Comparison of ENCODE assay signal across 26 cellular contexts in genomic region chr7:17815318-17815717, GRCh38.
DNase-seq lines count a peak whose midpoint lies in the region; ATAC-seq, FAIRE-seq and TF ChIP-seq lines count a peak whose summit lies in the region.
"Had no signal": no experiment of that assay in that cellular context is flagged by ENCODE, and none has a peak within 500 bp of the region (broad histone marks: within the 10 kb centered on the region; RNA-seq: fewer than 3 reads in every experiment).

No MANE protein-coding gene starts in this region.

- no peak overlapping the region for H3K4me3 Mint-ChIP-seq in GM23338
- no peak overlapping the region for H3K4me3 Mint-ChIP-seq in activated naive CD4-positive, alpha-beta T cell treated with anti-CD3 and anti-CD28 coated beads for 36 hours
- no peak overlapping the region for H3K4me3 Mint-ChIP-seq in type B pancreatic cell
- H3K4me3 Mint-ChIP-seq: CD4-positive, alpha-beta memory T cell; H9; HFFc6 had no signal

- H4K20me1 ChIP-seq in GM23338 (replicated peaks; ENCODE audit: insufficient read depth), result no peaks in the 10 kb centered on the region
- no peaks in the 10 kb centered on the region for H4K20me1 ChIP-seq in K562 (replicated peaks; ENCODE audit: control insufficient read depth, insufficient read depth, low read length)
- no peaks in the 10 kb centered on the region for H4K20me1 ChIP-seq in SK-N-SH (ENCODE audit: insufficient read depth)

- peak overlapping the region; percentile 48; the same call in 1 of the 2 replicates for H3K27ac Mint-ChIP-seq in GM23338
- H3K27ac Mint-ChIP-seq in activated naive CD4-positive, alpha-beta T cell treated with anti-CD3 and anti-CD28 coated beads for 36 hours, result no peak overlapping the region
- H3K27ac Mint-ChIP-seq in type B pancreatic cell, result no peak overlapping the region
- H3K27ac Mint-ChIP-seq: CD4-positive, alpha-beta memory T cell; HFFc6 had no signal

- H3K4me1 ChIP-seq in A549 (peaks cover 6% of the 10 kb centered on the region; the same call in 1 of the 3 replicates), GM23338 (ENCODE audit: insufficient read depth) (peaks cover 5% of the 10 kb centered on the region; the same call in 1 of the 2 replicates), K562 (replicated peaks in 1 of 2; ENCODE audit: control insufficient read depth in 2 of 2, insufficient read depth in 2 of 2, low read length in 2 of 2) (no peaks in the 10 kb centered on the region), SK-N-SH (ENCODE audit: control insufficient read depth in 1 of 2, insufficient read depth in 2 of 2, low read depth in 1 of 2, low read length in 1 of 2) (no peaks in the 10 kb centered on the region)
- H3K4me1 ChIP-seq: Caco-2, Peyer's patch had no signal

- no peak overlapping the region for H3K9ac ChIP-seq in K562 (ENCODE audit: insufficient read depth in 1 of 2, low read depth in 2 of 2, low read length in 2 of 2)
- no peak overlapping the region for H3K9ac ChIP-seq in SK-N-SH

- no peak overlapping the region for H3K4me3 ChIP-seq in A549
- H3K4me3 ChIP-seq in GM23338, result no peak overlapping the region
- no peak overlapping the region for H3K4me3 ChIP-seq in K562
- H3K4me3 ChIP-seq in SK-N-SH (ENCODE audit: low read depth in 2 of 2, low read length in 1 of 2), result no peak overlapping the region
- H3K4me3 ChIP-seq: Peyer's patch had no signal

- no peak for DNase-seq in A549 (ENCODE audit: low read depth in 1 of 2, low spot score in 1 of 2)
- DNase-seq in GM23338 (ENCODE audit: low spot score), result no peak
- no peak for DNase-seq in K562 (ENCODE audit: extremely low read depth in 1 of 4, low spot score in 3 of 4)
- peak; percentile 58 for DNase-seq in left lobe of liver (ENCODE audit: low spot score)
- DNase-seq in SK-N-SH, result no peak
- DNase-seq in NCI-H1105 treated with DMSO at 0.1 percent for 48 hours (lab: John Stamatoyannopoulos, UW), result no peak
- DNase-seq in activated naive CD4-positive, alpha-beta T cell treated with anti-CD3 and anti-CD28 coated beads for 36 hours, result no peak
- no peak for DNase-seq in type B pancreatic cell (ENCODE audit: extremely low spot score, unreplicated experiment)
- DNase-seq: C1 segment of cervical spinal cord; Caco-2; CD4-positive, alpha-beta memory T cell; DND-41; H9; HFFc6; KG1; NCI-H1048; NCI-H1417 treated with DMSO at 0.1 percent for 48 hours; NCI-H1694 treated with DMSO at 0.1 percent for 48 hours; NCI-H2081; NCI-H446 treated with DMSO at 0.1 percent for 48 hours; NCI-H526 treated with DMSO at 0.1 percent for 48 hours; Peyer's patch; SHP77 treated with DMSO at 0.1 percent for 48 hours had no signal

- no peak overlapping the region for H3K27ac ChIP-seq in A549
- H3K27ac ChIP-seq in GM23338 (ENCODE audit: low read depth), result no peak overlapping the region
- no peak overlapping the region for H3K27ac ChIP-seq in K562 (ENCODE audit: extremely low read depth, low read depth, low read length)
- no peak overlapping the region for H3K27ac ChIP-seq in SK-N-SH (ENCODE audit: low read depth in 2 of 2, low read length in 1 of 2)
- H3K27ac ChIP-seq: Peyer's patch had no signal

- no peak for TF ChIP-seq RAD21 in A549 (conservative IDR thresholded peaks at IDR 0.05 in 1 of 2, IDR thresholded peaks at IDR 0.05 in 1 of 2)
- no peak for TF ChIP-seq RAD21 in K562 (CRISPR knock-in tag; conservative IDR thresholded peaks at IDR 0.05 in 1 of 2, IDR thresholded peaks at IDR 0.05 in 1 of 2)
- TF ChIP-seq RAD21 in SK-N-SH (IDR thresholded peaks at IDR 0.05; ENCODE audit: low read length), result no peak

- no peaks in the 10 kb centered on the region for H3K9me1 ChIP-seq in K562 (ENCODE audit: control insufficient read depth, insufficient read depth, low read length)

- TF ChIP-seq EP300 in A549 (IDR thresholded peaks at IDR 0.05) (no peak), K562 (IDR thresholded peaks at IDR 0.05; ENCODE audit: low read length) (no peak), SK-N-SH (IDR thresholded peaks at IDR 0.05; ENCODE audit: borderline replicate concordance in 1 of 2, low read depth in 1 of 2, low read length in 1 of 2) (no peak)

- peaks cover 26% of the 10 kb centered on the region for H3K36me3 Mint-ChIP-seq in GM23338 (ENCODE audit: low read depth)
- H3K36me3 Mint-ChIP-seq in activated naive CD4-positive, alpha-beta T cell treated with anti-CD3 and anti-CD28 coated beads for 36 hours (ENCODE audit: low read depth), result peaks cover 53% of the 10 kb centered on the region
- peaks cover 28% of the 10 kb centered on the region for H3K36me3 Mint-ChIP-seq in type B pancreatic cell

- H3K9me2 ChIP-seq in GM23338 (ENCODE audit: insufficient read depth) (no peaks in the 10 kb centered on the region), SK-N-SH (peaks cover 4% of the 10 kb centered on the region; the same call in 1 of the 2 replicates)

- FAIRE-seq in A549 (lab: Jason Lieb, UNC) (no peak), K562 (lab: Jason Lieb, UNC) (no peak)
- FAIRE-seq: GM12892, GM19239, HTR-8/SVneo had no signal

- H3F3A ChIP-seq in GM23338 (replicated peaks; ENCODE audit: low read depth), result no peaks in the 10 kb centered on the region
- peaks cover 6% of the 10 kb centered on the region for H3F3A ChIP-seq in SK-N-SH (replicated peaks; ENCODE audit: insufficient read depth)

- ATAC-seq in A549 (no peak), GM23338 (no peak), K562 (no peak), left lobe of liver (peak; percentile 92)

- H3K79me2 ChIP-seq in GM23338 (replicated peaks; ENCODE audit: insufficient read depth) (peaks cover 5% of the 10 kb centered on the region; the same call in 1 of the 2 replicates), K562 (ENCODE audit: control insufficient read depth, insufficient read depth, low read length) (no peaks in the 10 kb centered on the region), SK-N-SH (ENCODE audit: insufficient read depth) (no peaks in the 10 kb centered on the region; the same call in 1 of the 2 replicates)

- in situ Hi-C loops in K562 (cut with MboI), result no loop called here

- peaks cover 22% of the 10 kb centered on the region for H3K9me3 Mint-ChIP-seq in GM23338
- H3K9me3 Mint-ChIP-seq in activated naive CD4-positive, alpha-beta T cell treated with anti-CD3 and anti-CD28 coated beads for 36 hours, result peaks cover 17% of the 10 kb centered on the region
- no peaks in the 10 kb centered on the region for H3K9me3 Mint-ChIP-seq in type B pancreatic cell

- CTCF ChIA-PET in A549 (lab: Yijun Ruan, JAX), result no interaction called here
- CTCF ChIA-PET in K562 (lab: Yijun Ruan, JAX; ENCODE audit: low intra/inter-chr PET ratio), result no interaction called here
- CTCF ChIA-PET in SK-N-SH (lab: Yijun Ruan, JAX), result interaction anchor here (1.2 to 2.1 kb wide), 2 partner anchors 10 to 45 kb away, joined by 3 to 11 read pairs; no protein-coding TSS in a partner anchor
- CTCF ChIA-PET in activated naive CD4-positive, alpha-beta T cell treated with anti-CD3 and anti-CD28 coated beads for 36 hours (lab: Charles Lee), result no interaction called here

- intact Hi-C loops in K562 (cut with micrococcal nuclease), result no loop called here
- intact Hi-C loops in activated naive CD4-positive, alpha-beta T cell treated with anti-CD3 and anti-CD28 coated beads for 36 hours (cut with micrococcal nuclease), result no loop called here

- H3K9me3 ChIP-seq in A549 (0 out of 3 replicates have a peak, but pooled peaks cover 3% of the 10 kb centered on the region), K562 (replicated peaks; ENCODE audit: control insufficient read depth, insufficient read depth, low read depth, low read length) (no peaks in the 10 kb centered on the region), SK-N-SH (peaks cover 15% of the 10 kb centered on the region; the same call in 1 of the 2 replicates)

- H3K27me3 ChIP-seq in GM23338 (ENCODE audit: insufficient read depth) (no peaks in the 10 kb centered on the region), K562 (ENCODE audit: control insufficient read depth in 2 of 2, insufficient read depth in 2 of 2, low read length in 2 of 2) (no peaks in the 10 kb centered on the region), SK-N-SH (ENCODE audit: insufficient read depth) (no peaks in the 10 kb centered on the region)
- H3K27me3 ChIP-seq: Peyer's patch had no signal

- TF ChIP-seq POLR2A in A549 (IDR thresholded peaks at IDR 0.05; ENCODE audit: low read length) (no peak), K562 (conservative IDR thresholded peaks at IDR 0.05) (no peak)

- H3K4me1 Mint-ChIP-seq in GM23338 (peaks cover 8% of the 10 kb centered on the region; the same call in 1 of the 3 replicates), type B pancreatic cell (ENCODE audit: unreplicated experiment) (no peaks in the 10 kb centered on the region)
- no peaks in the 10 kb centered on the region for H3K4me1 Mint-ChIP-seq in activated naive CD4-positive, alpha-beta T cell treated with anti-CD3 and anti-CD28 coated beads for 36 hours (ENCODE audit: low read depth)

- TF ChIP-seq CTCF in A549 (IDR thresholded peaks at IDR 0.05) (no peak), GM23338 (conservative IDR thresholded peaks at IDR 0.05; ENCODE audit: low read depth in 2 of 2) (no peak), K562 (IDR thresholded peaks at IDR 0.05 in 2 of 3, conservative IDR thresholded peaks at IDR 0.05 in 1 of 3; ENCODE audit: insufficient read depth in 2 of 3, low read depth in 1 of 3, low read length in 3 of 3) (no peak), SK-N-SH (IDR thresholded peaks at IDR 0.05) (no peak), type B pancreatic cell (conservative IDR thresholded peaks at IDR 0.05) (no peak)

- POLR2A ChIA-PET in A549 (lab: Yijun Ruan, JAX) (no interaction called here), K562 (lab: Yijun Ruan, JAX) (no interaction called here), SK-N-SH (lab: Yijun Ruan, JAX) (no interaction called here)

- H3K4me2 ChIP-seq in A549 (no peak overlapping the region), GM23338 (no peak overlapping the region), K562 (ENCODE audit: insufficient read depth, low read length) (no peak overlapping the region), SK-N-SH (no peak overlapping the region)

- BruUV-seq in K562 (replicated peaks; lab: Mats Ljungman, UMichigan), result no TSS peak

- H3K36me3 ChIP-seq in GM23338 (ENCODE audit: insufficient read depth) (peaks cover 5% of the 10 kb centered on the region; the same call in 1 of the 2 replicates), K562 (ENCODE audit: control insufficient read depth, insufficient read depth, low read length) (peaks cover 19% of the 10 kb centered on the region; the same call in 2 of the 3 replicates), SK-N-SH (replicated peaks in 1 of 2; ENCODE audit: control insufficient read depth in 1 of 2, insufficient read depth in 2 of 2, low read length in 1 of 2) (peaks cover 5 to 39% of the 10 kb centered on the region in 2 experiments)

- WGBS in A549 (ENCODE audit: missing lambda C conversion rate), result 55% methylated on average over 4 of the region's 4 CpGs
- WGBS in K562 (ENCODE audit: insufficient coverage, low coverage, missing lambda C conversion rate), result 78% methylated on average over 4 of the region's 4 CpGs
- WGBS in SK-N-SH (ENCODE audit: low lambda C conversion rate), result 87% methylated on average over 4 of the region's 4 CpGs

- H2AFZ ChIP-seq in GM23338 (no peak overlapping the region), K562 (ENCODE audit: low read depth, low read length) (no peak overlapping the region), SK-N-SH (ENCODE audit: low read depth) (no peak overlapping the region)

- H3K27me3 Mint-ChIP-seq in GM23338 (ENCODE audit: insufficient read depth, low read depth, poor library complexity) (no peaks in the 10 kb centered on the region), type B pancreatic cell (no peaks in the 10 kb centered on the region)
- no peaks in the 10 kb centered on the region for H3K27me3 Mint-ChIP-seq in activated naive CD4-positive, alpha-beta T cell treated with anti-CD3 and anti-CD28 coated beads for 36 hours (ENCODE audit: low read depth)
- H3K27me3 Mint-ChIP-seq: CD4-positive, alpha-beta memory T cell had no signal

Comparison
In these comparisons a context has a peak if more than half of its experiments do, and no peak if none do; other contexts are left out.
1. Of the 35 proteins assayed by ChIP-seq in both K562 and A549: peak only in K562: none; only in A549: CEBPB; in both: none; in neither: 34.